ENCODE assay signal across 1 cellular context in the genomic region with DNA sequence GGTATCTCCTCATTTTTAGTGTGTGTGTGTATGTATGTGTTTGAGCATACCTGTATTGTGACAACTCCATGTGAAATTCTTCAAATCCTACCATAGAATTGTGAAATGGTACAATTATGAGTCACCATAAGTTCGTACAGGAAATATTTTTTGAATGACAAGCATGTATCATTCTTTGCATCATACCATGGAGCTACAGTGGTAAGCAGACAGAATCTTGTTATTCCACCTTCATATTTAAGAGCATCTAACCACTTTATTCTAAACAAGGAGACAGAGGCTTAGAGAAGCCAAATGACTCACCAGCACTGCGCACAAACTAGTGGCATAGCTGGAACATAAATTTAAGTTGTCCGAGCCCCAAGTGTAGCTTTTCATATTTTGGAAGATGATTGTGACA.
TF ChIP-seq lines count a peak whose summit lies in the region.

No MANE protein-coding gene starts in this region.

TF ChIP-seq in SK-N-SH, 30 proteins besides CTCF, POLR2A, EP300 and RAD21 (continued from another document):
- peak; percentile 75 for TF ChIP-seq JUND (IDR thresholded peaks at IDR 0.05)
